Comparison of ENCODE assay signal across 8 cellular contexts in genomic region chr7:105012503-105013282, GRCh38. TPM values are rescaled to one million over a fixed set of nuclear protein-coding genes. Genes with fewer than 3 reads are reported as not detected.
DNase-seq lines count a peak whose midpoint lies in the region; ATAC-seq, FAIRE-seq and TF ChIP-seq lines count a peak whose summit lies in the region.

No MANE protein-coding gene starts in this region.

- H3K9ac ChIP-seq in HepG2 (ENCODE audit: insufficient read depth, low read depth, low read length), result peak overlapping the region; percentile 100

- TF ChIP-seq POLR2A in HepG2 (IDR thresholded peaks at IDR 0.05; ENCODE audit: insufficient read depth in 1 of 2, low read depth in 2 of 2, low read length in 2 of 2), result peak; percentile 77 to 91

- peaks cover 43% of the 10 kb centered on the region for H3K4me1 Mint-ChIP-seq in CD14-positive monocyte

- no peak overlapping the region for H2AFZ ChIP-seq in HepG2 (ENCODE audit: low read length)

- peak overlapping the region; percentile 98 for H3K4me2 ChIP-seq in HepG2 (ENCODE audit: low read depth, low read length)

- FAIRE-seq in HepG2 (lab: Jason Lieb, UNC), result no peak

- ATAC-seq in GM19395 (IDR thresholded peaks at IDR 0.05; ENCODE audit: unreplicated experiment), result peak; percentile 76
- peak; percentile 50 for ATAC-seq in HG03558 (IDR thresholded peaks at IDR 0.05; ENCODE audit: extremely low read depth, unreplicated experiment)
- peak; percentile 89 for ATAC-seq in HepG2

- H3K27ac ChIP-seq in HepG2 (ENCODE audit: extremely low read length, insufficient read depth, low read length), result peak overlapping the region; percentile 100

- BruUV-seq in HepG2 (replicated peaks; lab: Mats Ljungman, UMichigan), result no TSS peak

- H3K4me3 Mint-ChIP-seq in CD14-positive monocyte, result peak overlapping the region; percentile 97 to 98

- intact Hi-C loops in CD14-positive monocyte (cut with micrococcal nuclease) (loop anchor here (1.0 to 10.0 kb wide), 4 partner anchors 28 to 68 kb away; no protein-coding TSS in a partner anchor), HepG2 (cut with micrococcal nuclease; ENCODE audit: unreplicated experiment) (loop anchor here (1.0 kb wide), 1 partner anchor 28 kb away; no protein-coding TSS in a partner anchor)

- peak overlapping the region; percentile 98 to 100 (median 99) for H3K4me3 ChIP-seq in HepG2 (replicated peaks in 1 of 3; ENCODE audit: insufficient read depth in 1 of 3, low read depth in 2 of 3, low read length in 3 of 3)

- in situ Hi-C loops in HepG2 (cut with HindIII; ENCODE audit: extremely low pct_ligation_motif_present, low pct_unique_long_range_greater_than_20kb), result no loop called here

- H3K9me3 Mint-ChIP-seq in CD14-positive monocyte, result peaks cover 0 to 5% (median 0%) of the 10 kb centered on the region in 7 donors

- H4K20me1 ChIP-seq in HepG2 (ENCODE audit: insufficient read depth, low read length), result peaks cover 52% of the 10 kb centered on the region

- 2% methylated on average over 39 of the region's 59 CpGs for WGBS in HepG2 (ENCODE audit: low lambda C conversion rate)

- TF ChIP-seq CTCF in CD14-positive monocyte (IDR thresholded peaks at IDR 0.05), result no peak
- 0 out of 2 replicates have a peak, but pooled peaks have one; percentile 5 for TF ChIP-seq CTCF in HepG2 (CRISPR knock-in tag; IDR thresholded peaks at IDR 0.05)

- H3K27ac Mint-ChIP-seq in CD14-positive monocyte, result peak overlapping the region; percentile 100

- POLR2A ChIA-PET in HepG2 (lab: Yijun Ruan, JAX), result interaction anchor here (0.6 to 4.2 kb wide), 25 partner anchors 9 to 1938 kb away, joined by 3 to 50 read pairs (median 4); partner anchors contain the start of gene ARMC10

- H3K27me3 ChIP-seq in HepG2 (ENCODE audit: control insufficient read depth in 1 of 2, insufficient read depth in 2 of 2, low read length in 2 of 2), result no peaks in the 10 kb centered on the region; a peak in 1 of 5 replicates

- peak; percentile 100 for DNase-seq in CD14-positive monocyte (ENCODE audit: low spot score)
- DNase-seq in NCI-H748 (lab: John Stamatoyannopoulos, UW; ENCODE audit: unreplicated experiment), result peak; percentile 98
- peak; percentile 100 for DNase-seq in activated CD4-positive, alpha-beta T cell treated with anti-CD3 and anti-CD28 coated beads, Interleukin-2, amount 50 U/mL, for 4 hours
- peak; percentile 99 for DNase-seq in dermis blood vessel endothelial cell
- peak; percentile 94 for DNase-seq in HepG2 (ENCODE audit: low spot score)
- peak; percentile 99 for DNase-seq in stimulated activated CD4-positive, alpha-beta T cell treated with anti-CD3 and anti-CD28 coated beads, Interleukin-2, amount 100 ng/mL, for 48 hours

- TF ChIP-seq EP300 in HepG2 (IDR thresholded peaks at IDR 0.05; ENCODE audit: low read depth in 2 of 2, low read length in 2 of 2) (peak; percentile 28 to 71; a peak in 3 of 4 replicates), HepG2 (CRISPR knock-in tag; IDR thresholded peaks at IDR 0.05; ENCODE audit: borderline replicate concordance) (peak; percentile 45; the same call in 1 of the 2 replicates)

- 0 out of 2 replicates have a peak, but pooled peaks have one; percentile 33 for TF ChIP-seq RAD21 in HepG2 (CRISPR knock-in tag; IDR thresholded peaks at IDR 0.05)

- H3K27me3 Mint-ChIP-seq in CD14-positive monocyte (ENCODE audit: low read depth in 3 of 3), result peaks cover 0 to 8% (median 4%) of the 10 kb centered on the region in 3 donors

- no peaks in the 10 kb centered on the region for H3K9me3 ChIP-seq in HepG2 (ENCODE audit: low read length)

- CTCF ChIA-PET in HepG2 (lab: Yijun Ruan, JAX; ENCODE audit: low intra/inter-chr PET ratio, low total read pairs), result no interaction called here

- H3K36me3 Mint-ChIP-seq in CD14-positive monocyte, result peaks cover 12 to 21% of the 10 kb centered on the region in 2 donors

- H3K79me2 ChIP-seq in HepG2 (ENCODE audit: insufficient read depth, low read length), result peaks cover 94% of the 10 kb centered on the region

- H3K4me1 ChIP-seq in HepG2 (ENCODE audit: insufficient read depth, low read length), result peaks cover 39% of the 10 kb centered on the region

- H3K36me3 ChIP-seq in HepG2 (replicated peaks in 1 of 2; ENCODE audit: control insufficient read depth in 1 of 2, insufficient read depth in 2 of 2, low read length in 2 of 2), result peaks cover 0 to 10% of the 10 kb centered on the region in 2 experiments; a peak in 2 of 5 replicates

TF ChIP-seq in HepG2, 621 proteins besides CTCF, POLR2A, EP300 and RAD21 (continues in another document):
- TF ChIP-seq ZBTB7A (CRISPR knock-in tag; IDR thresholded peaks at IDR 0.05) (peak; percentile 68; the same call in 1 of the 2 replicates), ZNF468 (CRISPR knock-in tag; IDR thresholded peaks at IDR 0.05) (no peak), TEF (CRISPR knock-in tag; IDR thresholded peaks at IDR 0.05) (no peak), PBX2 (CRISPR knock-in tag; IDR thresholded peaks at IDR 0.05) (peak; percentile 34; the same call in 1 of the 2 replicates), SNAPC2 (CRISPR knock-in tag; IDR thresholded peaks at IDR 0.05) (0 out of 2 replicates have a peak, but pooled peaks have one; percentile 44), MED8 (CRISPR knock-in tag; IDR thresholded peaks at IDR 0.05; ENCODE audit: insufficient replicate concordance) (peak; percentile 81), ZNF687 (CRISPR knock-in tag; IDR thresholded peaks at IDR 0.05) (peak; percentile 90)

RNA-seq across cellular contexts. Expression of gene KMT2E, which starts 1.3 kb away (rescaled TPM):
- polyA plus RNA-seq in CD14-positive monocyte, result 10 to 100 TPM; 33.1 to 58.0 TPM
- 155 and 160 TPM in 2 replicates for total RNA-seq in dermis blood vessel endothelial cell
- 24.4 and 31.3 TPM in 2 replicates for total RNA-seq in HepG2 (2016; rRNA removed; fragmentation: Illumina TruSeq; extraction: Trizol)
- 33.8 and 35.5 TPM in 2 replicates for total RNA-seq in HepG2 (2016; cell fraction: cytosol; rRNA removed; fragmentation: Illumina TruSeq; extraction: Trizol; ENCODE audit: low read depth)
- 22.1 and 28.1 TPM in 2 replicates for total RNA-seq in HepG2 (2016; cell fraction: insoluble cytoplasmic fraction; rRNA removed; fragmentation: Illumina TruSeq; extraction: Trizol)
- 22.4 and 24.0 TPM in 2 replicates for total RNA-seq in HepG2 (2016; cell fraction: membrane; rRNA removed; fragmentation: Illumina TruSeq; extraction: Trizol)
- 66.2 and 71.2 TPM in 2 replicates for total RNA-seq in HepG2 (2016; cell fraction: nucleus; rRNA removed; fragmentation: Illumina TruSeq; extraction: Trizol)
- 6.3 and 7.2 TPM in 2 replicates for polyA plus RNA-seq in HepG2 (2011; rRNA removed)
- polyA plus RNA-seq in HepG2 (2011; cell fraction: cytosol; rRNA removed), result 4.4 and 6.3 TPM in 2 replicates
- polyA plus RNA-seq in HepG2 (2011; cell fraction: nucleus; rRNA removed), result 37.0 and 41.5 TPM in 2 replicates
- polyA plus RNA-seq in HepG2 (2012), result 22.0 and 24.0 TPM in 2 replicates
- polyA plus RNA-seq in HepG2 (2016; cell fraction: cytosol; fragmentation: Illumina TruSeq; extraction: Trizol; ENCODE audit: low read depth), result 0.65 and 0.67 TPM in 2 replicates
- 15.4 and 16.5 TPM in 2 replicates for polyA plus RNA-seq in HepG2 (2016; cell fraction: insoluble cytoplasmic fraction; fragmentation: Illumina TruSeq; extraction: Trizol; ENCODE audit: low read depth)
- polyA plus RNA-seq in HepG2 (2016; cell fraction: membrane; fragmentation: Illumina TruSeq; extraction: Trizol; ENCODE audit: low read depth), result 2.3 and 2.8 TPM in 2 replicates
- polyA plus RNA-seq in HepG2 (2016; cell fraction: nucleus; fragmentation: Illumina TruSeq; extraction: Trizol; ENCODE audit: insufficient read depth, low read depth), result 36.9 and 42.5 TPM in 2 replicates
- 34.9 and 41.2 TPM in 2 replicates for polyA minus RNA-seq in HepG2 (2011; rRNA and poly(A)+ RNA removed; ENCODE audit: low replicate concordance)
- 15.4 and 16.4 TPM in 2 replicates for polyA minus RNA-seq in HepG2 (2011; cell fraction: cytosol; rRNA and poly(A)+ RNA removed)
- polyA minus RNA-seq in HepG2 (2011; cell fraction: nucleus; rRNA and poly(A)+ RNA removed), result 145 and 151 TPM in 2 replicates

Comparison
In these comparisons a context has a peak if more than half of its experiments do, and no peak if none do; other contexts are left out.
1. Peak in every context shown above with its lines: DNase-seq, ATAC-seq, H3K4me3 ChIP-seq and H3K27ac ChIP-seq.